29 cellular contexts compared by ENCODE assay signal in genomic region chr12:110983811-110984210, GRCh38. TPM values are rescaled to one million over a fixed set of nuclear protein-coding genes. Genes with fewer than 3 reads are reported as not detected.
"Had no signal": no experiment of that assay in that cellular context is flagged by ENCODE, and none has a peak within 500 bp of the region (broad histone marks: within the 10 kb centered on the region; RNA-seq: fewer than 3 reads in every experiment).

No MANE protein-coding gene starts in this region.

- H3K4me1 ChIP-seq: Peyer's patch had no signal

- H3K36me3 ChIP-seq: MG63, Peyer's patch, WERI-Rb-1 had no signal

- H3K9me3 ChIP-seq: MG63, Peyer's patch had no signal

- DNase-seq: activated CD4-positive, alpha-beta T cell treated with anti-CD3 and anti-CD28 coated beads, Interleukin-2, amount 10 ng/mL, durations not matched to agents 24 days and 14 days; activated CD4-positive, alpha-beta T cell treated with anti-CD3 and anti-CD28 coated beads, Interleukin-2, amount 50 U/mL, for 48 hours; activated CD8-positive, alpha-beta T cell treated with anti-CD3 and anti-CD28 coated beads, Interleukin-2, amount 10 ng/mL, durations not matched to agents 7 days and 5 days; activated effector memory CD4-positive, alpha-beta T cell treated with Interleukin-2 at 50 U/mL for 16 hours; activated naive CD4-positive, alpha-beta T cell treated with anti-CD3 and anti-CD28 coated beads, Interleukin-2, amount 10 ng/mL, durations not matched to agents 7 days and 5 days; activated naive CD8-positive, alpha-beta T cell treated with anti-CD3 and anti-CD28 coated beads, Interleukin-2, amount 50 U/mL, for 24 hours; activated T-cell treated with anti-CD3 and anti-CD28 coated beads, Interleukin-2, amount 50 U/mL, for 4 hours; anterior cingulate cortex; caudate nucleus; cerebellar nuclear complex; MG63; NCI-H1048; NCI-H1105 treated with DMSO at 0.1 percent for 48 hours; NCI-H1436; NCI-H1694; NCI-H1930; NCI-H2081 treated with DMSO at 0.1 percent for 48 hours; NCI-H345; NCI-H524 treated with DMSO at 0.1 percent for 48 hours; PC-3; Peyer's patch; RPMI8226; SIG-M5; T-cell; T-helper 17 cell; WERI-Rb-1 had no signal

- H3K4me3 ChIP-seq: K562, MG63, Peyer's patch had no signal

- H3K27ac ChIP-seq: Peyer's patch, WERI-Rb-1 had no signal

- H3K27me3 ChIP-seq: Peyer's patch had no signal

RNA-seq across cellular contexts. Expression of gene CUX2, which starts 50.2 kb away (rescaled TPM):
- total RNA-seq: activated T-cell treated with anti-CD3 and anti-CD28 coated beads, Interleukin-2, amount 50 U/mL, for 4 hours; K562; NCI-H460; PC-3; SK-MEL-5; T-helper 17 cell had no signal
